8 cellular contexts compared by ENCODE assay signal in genomic region chr7:150976529-150977381, GRCh38. TPM values are rescaled to one million over a fixed set of nuclear protein-coding genes. Genes with fewer than 3 reads are reported as not detected.
DNase-seq lines count a peak whose midpoint lies in the region; ATAC-seq lines count a peak whose summit lies in the region.

No MANE protein-coding gene starts in this region.

- H3K9ac ChIP-seq in iPS-18a (ENCODE audit: low read length): no peak overlapping the region

- H3K36me3 Mint-ChIP-seq in T-cell: no peaks in the 10 kb centered on the region

- peaks cover 42 to 46% (median 43%) of the 10 kb centered on the region in 3 donors for H3K4me1 Mint-ChIP-seq in T-cell

- peak overlapping the region; percentile 66 to 84 (median 81) for H3K4me3 Mint-ChIP-seq in T-cell

- peak; percentile 80 for DNase-seq in Right ventricle myocardium inferior (ENCODE audit: missing footprints)
- DNase-seq in cardiac septum (ENCODE audit: low spot score): no peak
- no peak for DNase-seq in T-cell
- DNase-seq in ureter (ENCODE audit: low spot score): peak; percentile 79
- no peak for DNase-seq in head of caudate nucleus

- H3K4me3 ChIP-seq in iPS-18a (ENCODE audit: low read length): peak overlapping the region; percentile 59

- ATAC-seq in Right ventricle myocardium inferior (peak; percentile 67), T-cell (replicated peaks in 1 of 4) (no peak), GM21360 (IDR thresholded peaks at IDR 0.05; ENCODE audit: unreplicated experiment) (no peak), HG02763 (IDR thresholded peaks at IDR 0.05; ENCODE audit: unreplicated experiment) (no peak)

- peaks cover 24 to 45% of the 10 kb centered on the region in 2 donors for H3K27me3 Mint-ChIP-seq in T-cell

- no peaks in the 10 kb centered on the region for H3K9me3 ChIP-seq in iPS-18a (ENCODE audit: control insufficient read depth, low read depth, low read length)

- H3K27me3 ChIP-seq in iPS-18a (ENCODE audit: control insufficient read depth, insufficient read depth, low read length): peaks cover 48% of the 10 kb centered on the region

- intact Hi-C loops in Right ventricle myocardium inferior (cut with DNase I) (loop anchor here (1.0 to 10.0 kb wide), 2 partner anchors 11 to 152 kb away; no protein-coding TSS in a partner anchor), cardiac septum (cut with DNase I) (no loop called here), head of caudate nucleus (cut with DNase I) (no loop called here)

- peak overlapping the region; percentile 34 to 65 for H3K27ac Mint-ChIP-seq in T-cell

- POLR2A ChIA-PET in T-cell (lab: Charles Lee): no interaction called here

- H3K36me3 ChIP-seq in iPS-18a (ENCODE audit: control insufficient read depth, low read depth, low read length): no peaks in the 10 kb centered on the region

- CTCF ChIA-PET in T-cell (lab: Charles Lee): interaction anchor here (0.5 to 0.8 kb wide), 3 partner anchors 9 to 82 kb away, joined by 3 to 5 read pairs (median 4); no protein-coding TSS in a partner anchor

- no peaks in the 10 kb centered on the region for H3K9me3 Mint-ChIP-seq in T-cell

- H3K27ac ChIP-seq in iPS-18a (ENCODE audit: low read length): no peak overlapping the region

- H3K4me1 ChIP-seq in iPS-18a (ENCODE audit: control insufficient read depth, low read depth, low read length): peaks cover 42% of the 10 kb centered on the region

RNA-seq across cellular contexts. Expression of gene KCNH2, which starts 1.4 kb away (rescaled TPM):
- total RNA-seq in Right ventricle myocardium inferior (97.3 TPM), cardiac septum (61.9 TPM), T-cell (1 to 10 TPM; 2.9 to 4.6 (median 3.0) TPM), ureter (17.7 TPM)

RNA-seq across cellular contexts. Expression of gene NOS3, which starts 14.1 kb away (rescaled TPM):
- total RNA-seq in Right ventricle myocardium inferior (19.4 TPM), cardiac septum (26.5 TPM), T-cell (10 to 100 TPM in 1 of 5 donors, 1 to 10 TPM in 4; 4.8 to 10.1 (median 5.0) TPM), ureter (50.7 TPM)

RNA-seq across cellular contexts. Expression of gene ATG9B, which starts 47.5 kb away (rescaled TPM):
- not detected for total RNA-seq in Right ventricle myocardium inferior
- total RNA-seq in cardiac septum: 0.13 TPM
- 10 to 100 TPM; 24.0 to 37.0 (median 31.8) TPM for total RNA-seq in T-cell
- total RNA-seq in ureter: 0.55 TPM

RNA-seq across cellular contexts. Expression of gene ABCB8, which starts 51.5 kb away (rescaled TPM):
- 24.5 TPM for total RNA-seq in Right ventricle myocardium inferior
- 28.5 TPM for total RNA-seq in cardiac septum
- 10 to 100 TPM; 72.4 to 83.0 (median 74.8) TPM for total RNA-seq in T-cell
- 32.4 TPM for total RNA-seq in ureter

Comparison
In these comparisons a context has a peak if more than half of its experiments do, and no peak if none do; other contexts are left out.
1. DNase-seq: peak in Right ventricle myocardium inferior (single experiment) and ureter (single experiment); none in cardiac septum (single experiment), T-cell (0 of 34) and head of caudate nucleus (0 of 42).
2. RNA of gene ATG9B, which starts 47.5 kb away (total RNA-seq): 24.0 to 37.0 TPM in T-cell; 0.55 TPM in ureter (single experiment), 0.13 TPM in cardiac septum (single experiment) and not detected in Right ventricle myocardium inferior (single experiment); every median in the first group is over 10 times any median in the second.